11 cellular contexts compared by ENCODE assay signal in the genomic region with DNA sequence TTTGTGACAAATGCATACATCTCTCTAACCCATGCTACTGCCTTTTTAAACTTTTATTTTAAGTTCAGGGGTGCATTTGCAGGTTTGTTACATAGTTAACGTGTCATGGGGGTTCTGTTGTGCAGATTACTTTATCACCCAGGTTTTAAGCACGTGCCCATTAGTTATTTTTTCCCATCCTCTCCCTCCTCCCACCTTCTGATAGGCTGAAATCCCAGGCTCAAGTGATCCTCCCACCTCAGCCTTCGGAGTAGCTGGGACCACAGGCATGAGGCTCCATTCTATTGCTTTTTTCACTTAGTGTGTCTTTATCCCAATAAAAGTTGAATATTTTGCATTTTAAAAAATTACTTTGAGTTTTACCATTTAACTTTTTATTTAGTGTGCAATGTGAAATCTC.
"Had no signal": no experiment of that assay in that cellular context is flagged by ENCODE, and none has a peak within 500 bp of the region (broad histone marks: within the 10 kb centered on the region; RNA-seq: fewer than 3 reads in every experiment).

No MANE protein-coding gene starts in this region.

- H3K4me2 ChIP-seq: KMS-11 had no signal

- H2AFZ ChIP-seq: GM23248 had no signal

- H3K9ac ChIP-seq: GM23248, KMS-11 had no signal

- DNase-seq: GM23248, GOT3, H7, HFFc6, KBM-7 had no signal

- H3K4me3 Mint-ChIP-seq: HFFc6 had no signal

- H3K9me3 ChIP-seq: HAP-1 had no signal

- ATAC-seq: HCT116, HepG2 had no signal

- H3K27ac Mint-ChIP-seq: HFFc6, IgD-negative memory B cell had no signal

- H3K27me3 Mint-ChIP-seq: IgD-negative memory B cell had no signal

- H3K4me3 ChIP-seq: GM23248, HAP-1 had no signal

- H3K4me1 ChIP-seq: HAP-1 had no signal

- H3K27ac ChIP-seq: GM23248, HL-60, KMS-11 had no signal

- FAIRE-seq: HepG2 had no signal
